18 cellular contexts compared by ENCODE assay signal in the genomic region with DNA sequence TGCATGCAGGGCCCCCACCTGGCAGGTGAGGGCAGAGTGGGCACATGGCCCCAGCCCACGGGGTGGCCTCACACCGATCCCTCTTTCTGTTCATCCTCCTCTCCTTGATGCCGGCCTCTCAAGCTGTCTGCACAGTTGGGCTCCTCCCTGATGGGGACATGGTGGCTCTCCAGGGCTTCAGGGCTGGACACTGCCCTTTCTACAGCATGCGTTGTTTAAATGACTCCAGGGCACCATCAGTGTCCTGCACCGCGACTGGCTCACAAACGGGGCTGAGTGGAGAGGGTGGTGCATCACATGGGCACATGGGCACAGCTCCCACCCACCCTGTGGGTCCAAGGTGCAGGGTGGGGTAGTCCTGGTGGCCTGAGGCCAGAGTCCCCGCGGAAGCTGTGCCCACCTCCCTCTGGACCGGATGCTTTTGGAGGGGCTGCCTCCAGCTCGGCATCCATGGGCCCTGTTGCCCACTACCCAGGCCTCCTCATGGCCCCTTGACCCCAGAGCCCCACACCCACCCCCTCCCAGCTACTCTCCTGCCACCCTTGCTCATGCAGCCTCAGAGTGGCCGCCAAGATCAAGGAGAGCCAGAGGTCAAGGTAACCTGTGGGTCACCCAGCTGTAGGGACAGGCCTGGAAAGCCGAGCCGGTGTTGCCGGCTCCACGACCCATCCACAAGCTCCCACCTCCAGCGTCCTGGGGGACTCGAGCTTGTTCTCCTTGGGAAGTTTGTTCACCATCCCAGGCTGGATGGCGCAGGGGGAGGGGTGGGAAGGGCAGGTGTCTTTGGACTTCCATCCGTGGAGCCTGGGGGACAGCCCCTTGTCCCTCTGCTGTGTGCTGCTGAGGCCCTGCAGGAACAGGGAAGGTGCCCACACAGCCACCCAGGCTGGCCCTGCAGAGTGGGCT. TPM values are rescaled to one million over a fixed set of nuclear protein-coding genes. Genes with fewer than 3 reads are reported as not detected.
A peak's percentile ranks its signal among the peaks of the same experiment; 100 is the strongest.
DNase-seq lines count a peak whose midpoint lies in the region; ATAC-seq and TF ChIP-seq lines count a peak whose summit lies in the region.
"Had no signal": no experiment of that assay in that cellular context is flagged by ENCODE, and none has a peak within 500 bp of the region (broad histone marks: within the 10 kb centered on the region; RNA-seq: fewer than 3 reads in every experiment).

No MANE protein-coding gene starts in this region.

- no peak for ATAC-seq in WTC11

- intact Hi-C loops in posterior vena cava (cut with DNase I), result no loop called here

- no peak for TF ChIP-seq RAD21 in SK-N-SH (IDR thresholded peaks at IDR 0.05; ENCODE audit: low read length)

- no peaks in the 10 kb centered on the region for H3K4me1 Mint-ChIP-seq in WTC11
- H3K4me1 Mint-ChIP-seq: IgD-negative memory B cell, neural crest cell had no signal

- no peaks in the 10 kb centered on the region for H3F3A ChIP-seq in SK-N-SH (replicated peaks; ENCODE audit: insufficient read depth)

- peak overlapping the region; percentile 32 for H3K4me3 ChIP-seq in BLaER1
- H3K4me3 ChIP-seq in SK-N-SH (ENCODE audit: low read depth in 2 of 2, low read length in 1 of 2), result no peak overlapping the region
- H3K4me3 ChIP-seq: colonic mucosa, GM12878 had no signal

- H3K27me3 Mint-ChIP-seq in WTC11 (ENCODE audit: low read depth), result peaks cover 2% of the 10 kb centered on the region; the same call in 1 of the 2 replicates

- H4K20me1 ChIP-seq in BLaER1, result no peaks in the 10 kb centered on the region
- H4K20me1 ChIP-seq in SK-N-SH (ENCODE audit: insufficient read depth), result no peaks in the 10 kb centered on the region

- no peaks in the 10 kb centered on the region for H3K9me2 ChIP-seq in SK-N-SH

- DNase-seq in WTC11 (ENCODE audit: low spot score) (peak; percentile 11), posterior vena cava (ENCODE audit: low spot score) (peak; percentile 79), NCI-H146 treated with DMSO at 0.1 percent for 48 hours (lab: John Stamatoyannopoulos, UW; ENCODE audit: unreplicated experiment) (no peak), SK-N-SH (no peak), DMS153 treated with DMSO at 0.1 percent for 48 hours (lab: John Stamatoyannopoulos, UW; ENCODE audit: unreplicated experiment) (no peak), NCI-H2029 treated with DMSO at 0.1 percent for 48 hours (lab: John Stamatoyannopoulos, UW) (no peak)
- DNase-seq: activated CD4-positive, CD25-positive, alpha-beta regulatory T cell treated with anti-CD3 and anti-CD28 coated beads, Interleukin-2, amount 50 U/mL, for 72 hours; activated effector memory CD4-positive, alpha-beta T cell treated with Interleukin-2 at 50 U/mL for 16 hours; colonic mucosa; GDM1; mesendoderm; NCI-H2029; SIG-M5 had no signal

- H3K9ac ChIP-seq in BLaER1 (peak overlapping the region; percentile 82), SK-N-SH (no peak overlapping the region)

- H3K79me2 ChIP-seq in SK-N-SH (ENCODE audit: insufficient read depth), result no peaks in the 10 kb centered on the region

- CTCF ChIA-PET in WTC11 (lab: Charles Lee), result interaction anchor here (1.5 kb wide), 1 partner anchor 135 kb away, joined by 4 read pairs; no protein-coding TSS in a partner anchor
- CTCF ChIA-PET in SK-N-SH (lab: Yijun Ruan, JAX), result interaction anchor here (1.1 to 1.6 kb wide), 3 partner anchors 15 to 71 kb away, joined by 3 to 10 read pairs (median 3); no protein-coding TSS in a partner anchor

- 82% methylated on average over 4 of the region's 20 CpGs for WGBS in SK-N-SH (ENCODE audit: low lambda C conversion rate)

- H3K27me3 ChIP-seq in BLaER1 (peaks cover 9% of the 10 kb centered on the region; the same call in 1 of the 2 replicates), layer of hippocampus (ENCODE audit: control insufficient read depth, insufficient read depth, low read length) (peaks cover 3% of the 10 kb centered on the region), SK-N-SH (ENCODE audit: insufficient read depth) (no peaks in the 10 kb centered on the region)
- H3K27me3 ChIP-seq: colonic mucosa had no signal

- H3K4me2 ChIP-seq in BLaER1, result peak overlapping the region; percentile 99
- no peak overlapping the region for H3K4me2 ChIP-seq in SK-N-SH

- H2AFZ ChIP-seq in SK-N-SH (ENCODE audit: low read depth), result no peak overlapping the region

- H3K4me1 ChIP-seq in BLaER1 (peaks cover 83% of the 10 kb centered on the region), SK-N-SH (ENCODE audit: control insufficient read depth in 1 of 2, insufficient read depth in 2 of 2, low read depth in 1 of 2, low read length in 1 of 2) (peaks cover 0 to 5% of the 10 kb centered on the region in 2 experiments; a peak in 2 of 4 replicates)

- H3K36me3 Mint-ChIP-seq in WTC11, result no peaks in the 10 kb centered on the region
- H3K36me3 Mint-ChIP-seq: IgD-negative memory B cell had no signal

- no peaks in the 10 kb centered on the region for H3K9me3 Mint-ChIP-seq in WTC11
- H3K9me3 Mint-ChIP-seq: IgD-negative memory B cell, neural crest cell had no signal

- H3K9me3 ChIP-seq in BLaER1 (no peaks in the 10 kb centered on the region), SK-N-SH (no peaks in the 10 kb centered on the region)
- H3K9me3 ChIP-seq: colonic mucosa had no signal

- H3K27ac ChIP-seq in BLaER1, result peak overlapping the region; percentile 92
- H3K27ac ChIP-seq in layer of hippocampus (ENCODE audit: low read depth, low read length), result peak overlapping the region; percentile 27
- H3K27ac ChIP-seq in SK-N-SH (ENCODE audit: low read depth in 2 of 2, low read length in 1 of 2), result no peak overlapping the region
- H3K27ac ChIP-seq: colonic mucosa had no signal

- H3K27ac Mint-ChIP-seq in WTC11, result no peak overlapping the region
- H3K27ac Mint-ChIP-seq: IgD-negative memory B cell had no signal

- no peak for TF ChIP-seq EP300 in SK-N-SH (IDR thresholded peaks at IDR 0.05; ENCODE audit: borderline replicate concordance in 1 of 2, low read depth in 1 of 2, low read length in 1 of 2)

- TF ChIP-seq CTCF in WTC11 (IDR thresholded peaks at IDR 0.05) (no peak), SK-N-SH (IDR thresholded peaks at IDR 0.05) (no peak)

- H3K36me3 ChIP-seq in BLaER1 (no peaks in the 10 kb centered on the region), SK-N-SH (replicated peaks in 1 of 2; ENCODE audit: control insufficient read depth in 1 of 2, insufficient read depth in 2 of 2, low read length in 1 of 2) (no peaks in the 10 kb centered on the region)
- H3K36me3 ChIP-seq: colonic mucosa had no signal

- POLR2A ChIA-PET in WTC11 (lab: Charles Lee) (no interaction called here), SK-N-SH (lab: Yijun Ruan, JAX) (no interaction called here)

- no peak overlapping the region for H3K4me3 Mint-ChIP-seq in WTC11
- H3K4me3 Mint-ChIP-seq: neural crest cell had no signal

TF ChIP-seq in WTC11, 78 proteins besides CTCF, POLR2A, EP300 and RAD21 (continues in another document):
- TF ChIP-seq ZNF121 (CRISPR knock-in tag; IDR thresholded peaks at IDR 0.05), result no peak
- TF ChIP-seq NFYB (CRISPR knock-in tag; conservative IDR thresholded peaks at IDR 0.05; ENCODE audit: low read depth), result no peak
- no peak for TF ChIP-seq GRHL2 (CRISPR knock-in tag; IDR thresholded peaks at IDR 0.05; ENCODE audit: insufficient replicate concordance, severe bottlenecking)
- no peak for TF ChIP-seq FOXK1 (CRISPR knock-in tag; IDR thresholded peaks at IDR 0.05)

TF ChIP-seq in SK-N-SH, 30 proteins besides CTCF, POLR2A, EP300 and RAD21 (continues in another document):
- TF ChIP-seq GABPA (IDR thresholded peaks at IDR 0.05; ENCODE audit: low read depth), result no peak
- TF ChIP-seq FOXJ3 (CRISPR knock-in tag; IDR thresholded peaks at IDR 0.05), result no peak
- no peak for TF ChIP-seq POLR2AphosphoS5 (IDR thresholded peaks at IDR 0.05; ENCODE audit: low read depth, low read length)
- TF ChIP-seq NRF1 (IDR thresholded peaks at IDR 0.05; ENCODE audit: low read depth, low read length), result no peak
- TF ChIP-seq EZH2phosphoT487 (IDR thresholded peaks at IDR 0.05; ENCODE audit: borderline replicate concordance, low read depth), result no peak
- no peak for TF ChIP-seq NFIC (IDR thresholded peaks at IDR 0.05; ENCODE audit: borderline replicate concordance)
- TF ChIP-seq CHD2 (IDR thresholded peaks at IDR 0.05; ENCODE audit: low read length, partially characterized antibody), result no peak
- no peak for TF ChIP-seq RXRA (IDR thresholded peaks at IDR 0.05; ENCODE audit: borderline replicate concordance, low read depth)
- TF ChIP-seq FOSL2 (IDR thresholded peaks at IDR 0.05; ENCODE audit: borderline replicate concordance, low read depth), result no peak
- TF ChIP-seq REST (IDR thresholded peaks at IDR 0.05; ENCODE audit: low read depth, low read length), result no peak

RNA-seq across cellular contexts. Expression of gene SNED1, which starts 12.3 kb away (rescaled TPM):
- total RNA-seq in WTC11 (2021) (2.5 to 3.2 TPM (median 2.7 TPM) in 3 replicates), posterior vena cava (10 to 100 TPM; 39.7 to 62.7 TPM)
- 0.03 TPM in 2 replicates for polyA plus RNA-seq in SK-N-SH (2012; rRNA removed)
- 0.05 and 0.09 TPM in 2 replicates for polyA plus RNA-seq in SK-N-SH (2012; cell fraction: cytosol; rRNA removed)
- 0.12 and 0.26 TPM in 2 replicates for polyA plus RNA-seq in SK-N-SH (2012; cell fraction: nucleus; rRNA removed)

Comparison
In these comparisons a context has a peak if more than half of its experiments do, and no peak if none do; other contexts are left out.
1. H3K27ac ChIP-seq: peak in BLaER1 (single experiment) and layer of hippocampus (single experiment); none in SK-N-SH (0 of 2).
2. DNase-seq: peak in WTC11 (single experiment) and posterior vena cava (single experiment); none in NCI-H146 treated with DMSO at 0.1 percent for 48 hours (single experiment), SK-N-SH (single experiment), DMS153 treated with DMSO at 0.1 percent for 48 hours (single experiment) and NCI-H2029 treated with DMSO at 0.1 percent for 48 hours (single experiment).